ENCODE assay signal across 8 cellular contexts in genomic region chr3:4271834-4272233, GRCh38. TPM values are rescaled to one million over a fixed set of nuclear protein-coding genes. Genes with fewer than 3 reads are reported as not detected.
DNase-seq lines count a peak whose midpoint lies in the region; ATAC-seq, FAIRE-seq and TF ChIP-seq lines count a peak whose summit lies in the region.

No MANE protein-coding gene starts in this region.

- no peak overlapping the region for H3K27ac Mint-ChIP-seq in mesothelial cell of epicardium
- no peak overlapping the region for H3K27ac Mint-ChIP-seq in activated naive CD4-positive, alpha-beta T cell treated with anti-CD3 and anti-CD28 coated beads for 36 hours
- H3K27ac Mint-ChIP-seq in activated T-helper 1 cell treated with anti-CD3 and anti-CD28 coated beads, Interleukin-12 subunit alpha, Interleukin-12 subunit beta, Interleukin-2, Interleukin-4 antibody, amounts not matched to agents 30 ng/mL and 10 ng/mL and 1 ng/mL, durations not matched to agents 14 hours and 24 hours and 36 hours, result no peak overlapping the region

- intact Hi-C loops in activated naive CD4-positive, alpha-beta T cell treated with anti-CD3 and anti-CD28 coated beads for 36 hours (cut with micrococcal nuclease), result loop anchor here (2.0 kb wide), 2 partner anchors 273 to 1071 kb away; no protein-coding TSS in a partner anchor
- intact Hi-C loops in activated T-helper 1 cell treated with anti-CD3 and anti-CD28 coated beads, Interleukin-12 subunit alpha, Interleukin-12 subunit beta, Interleukin-2, Interleukin-4 antibody, amounts not matched to agents 30 ng/mL and 10 ng/mL and 1 ng/mL, durations not matched to agents 14 hours and 24 hours and 36 hours (cut with micrococcal nuclease), result no loop called here

- H3K27me3 Mint-ChIP-seq in mesothelial cell of epicardium (ENCODE audit: low read depth), result no peaks in the 10 kb centered on the region
- no peaks in the 10 kb centered on the region for H3K27me3 Mint-ChIP-seq in activated naive CD4-positive, alpha-beta T cell treated with anti-CD3 and anti-CD28 coated beads for 36 hours (ENCODE audit: low read depth)
- peaks cover 10% of the 10 kb centered on the region for H3K27me3 Mint-ChIP-seq in activated T-helper 1 cell treated with anti-CD3 and anti-CD28 coated beads, Interleukin-12 subunit alpha, Interleukin-12 subunit beta, Interleukin-2, Interleukin-4 antibody, amounts not matched to agents 30 ng/mL and 10 ng/mL and 1 ng/mL, durations not matched to agents 14 hours and 24 hours and 36 hours (ENCODE audit: insufficient read depth)

- H3K27me3 ChIP-seq in bronchial epithelial cell (ENCODE audit: control insufficient read depth, insufficient read depth, low read length), result no peaks in the 10 kb centered on the region

- DNase-seq in ELR (ENCODE audit: low read depth), result peak; percentile 43
- peak; percentile 4 for DNase-seq in LoVo (ENCODE audit: low spot score)
- peak; percentile 48 for DNase-seq in bronchial epithelial cell (ENCODE audit: low read depth)
- DNase-seq in mesothelial cell of epicardium (ENCODE audit: low spot score in 2 of 2, unreplicated experiment in 2 of 2), result no peak
- DNase-seq in activated naive CD4-positive, alpha-beta T cell treated with anti-CD3 and anti-CD28 coated beads for 36 hours, result no peak
- DNase-seq in activated T-helper 1 cell treated with anti-CD3 and anti-CD28 coated beads, Interleukin-12 subunit alpha, Interleukin-12 subunit beta, Interleukin-2, Interleukin-4 antibody, amounts not matched to agents 30 ng/mL and 10 ng/mL and 1 ng/mL, durations not matched to agents 14 hours and 24 hours and 36 hours (ENCODE audit: low spot score), result no peak

- H3K4me3 Mint-ChIP-seq in mesothelial cell of epicardium, result no peak overlapping the region
- no peak overlapping the region for H3K4me3 Mint-ChIP-seq in activated naive CD4-positive, alpha-beta T cell treated with anti-CD3 and anti-CD28 coated beads for 36 hours
- no peak overlapping the region for H3K4me3 Mint-ChIP-seq in activated T-helper 1 cell treated with anti-CD3 and anti-CD28 coated beads, Interleukin-12 subunit alpha, Interleukin-12 subunit beta, Interleukin-2, Interleukin-4 antibody, amounts not matched to agents 30 ng/mL and 10 ng/mL and 1 ng/mL, durations not matched to agents 14 hours and 24 hours and 36 hours

- no peaks in the 10 kb centered on the region for H3K36me3 Mint-ChIP-seq in mesothelial cell of epicardium
- peaks cover 3% of the 10 kb centered on the region for H3K36me3 Mint-ChIP-seq in activated naive CD4-positive, alpha-beta T cell treated with anti-CD3 and anti-CD28 coated beads for 36 hours (ENCODE audit: low read depth)
- no peaks in the 10 kb centered on the region for H3K36me3 Mint-ChIP-seq in activated T-helper 1 cell treated with anti-CD3 and anti-CD28 coated beads, Interleukin-12 subunit alpha, Interleukin-12 subunit beta, Interleukin-2, Interleukin-4 antibody, amounts not matched to agents 30 ng/mL and 10 ng/mL and 1 ng/mL, durations not matched to agents 14 hours and 24 hours and 36 hours (ENCODE audit: low read depth)

- no peaks in the 10 kb centered on the region for H3K36me3 ChIP-seq in bronchial epithelial cell (ENCODE audit: control insufficient read depth, insufficient read depth, low read length)

- H3K4me1 Mint-ChIP-seq in mesothelial cell of epicardium, result peaks cover 8% of the 10 kb centered on the region
- peaks cover 8% of the 10 kb centered on the region for H3K4me1 Mint-ChIP-seq in activated naive CD4-positive, alpha-beta T cell treated with anti-CD3 and anti-CD28 coated beads for 36 hours (ENCODE audit: low read depth)
- no peaks in the 10 kb centered on the region for H3K4me1 Mint-ChIP-seq in activated T-helper 1 cell treated with anti-CD3 and anti-CD28 coated beads, Interleukin-12 subunit alpha, Interleukin-12 subunit beta, Interleukin-2, Interleukin-4 antibody, amounts not matched to agents 30 ng/mL and 10 ng/mL and 1 ng/mL, durations not matched to agents 14 hours and 24 hours and 36 hours (ENCODE audit: low read depth)

- H3K4me3 ChIP-seq in bronchial epithelial cell (ENCODE audit: low read depth, low read length), result no peak overlapping the region

- no peak for FAIRE-seq in bronchial epithelial cell (lab: Jason Lieb, UNC)

- H3K9me3 Mint-ChIP-seq in mesothelial cell of epicardium, result no peaks in the 10 kb centered on the region
- H3K9me3 Mint-ChIP-seq in activated naive CD4-positive, alpha-beta T cell treated with anti-CD3 and anti-CD28 coated beads for 36 hours, result peaks cover 1% of the 10 kb centered on the region
- H3K9me3 Mint-ChIP-seq in activated T-helper 1 cell treated with anti-CD3 and anti-CD28 coated beads, Interleukin-12 subunit alpha, Interleukin-12 subunit beta, Interleukin-2, Interleukin-4 antibody, amounts not matched to agents 30 ng/mL and 10 ng/mL and 1 ng/mL, durations not matched to agents 14 hours and 24 hours and 36 hours, result no peaks in the 10 kb centered on the region

- CTCF ChIA-PET in activated naive CD4-positive, alpha-beta T cell treated with anti-CD3 and anti-CD28 coated beads for 36 hours (lab: Charles Lee), result interaction anchor here (0.6 to 1.8 kb wide), 10 partner anchors 9 to 1078 kb away, joined by 3 to 8 read pairs (median 4); no protein-coding TSS in a partner anchor

- TF ChIP-seq CTCF in bronchial epithelial cell (IDR thresholded peaks at IDR 0.05; ENCODE audit: insufficient read depth, low read length, severe bottlenecking), result peak; percentile 33
- peak; percentile 74 for TF ChIP-seq CTCF in mesothelial cell of epicardium (IDR thresholded peaks at IDR 0.05; ENCODE audit: unreplicated experiment)

- ATAC-seq in GM18511 (IDR thresholded peaks at IDR 0.05; ENCODE audit: unreplicated experiment) (no peak), HG03354 (IDR thresholded peaks at IDR 0.05; ENCODE audit: poor library complexity, severe bottlenecking, unreplicated experiment) (no peak)

RNA-seq across cellular contexts. Expression of gene SETMAR, which starts 31.3 kb away (rescaled TPM):
- total RNA-seq in bronchial epithelial cell, result 3.5 and 5.0 TPM in 2 replicates
- total RNA-seq in mesothelial cell of epicardium, result 32.3 to 37.2 TPM (median 36.6 TPM) in 3 replicates
- total RNA-seq in activated naive CD4-positive, alpha-beta T cell treated with anti-CD3 and anti-CD28 coated beads for 36 hours, result 10 to 100 TPM; 11.6 to 12.6 TPM
- total RNA-seq in activated T-helper 1 cell treated with anti-CD3 and anti-CD28 coated beads, Interleukin-12 subunit alpha, Interleukin-12 subunit beta, Interleukin-2, Interleukin-4 antibody, amounts not matched to agents 30 ng/mL and 10 ng/mL and 1 ng/mL, durations not matched to agents 14 hours and 24 hours and 36 hours, result 17.8 and 18.7 TPM in 2 replicates

Comparison
In these comparisons a context has a peak if more than half of its experiments do, and no peak if none do; other contexts are left out.
1. DNase-seq: peak in ELR (single experiment), LoVo (single experiment) and bronchial epithelial cell (single experiment); none in mesothelial cell of epicardium (0 of 2), activated naive CD4-positive, alpha-beta T cell treated with anti-CD3 and anti-CD28 coated beads for 36 hours (single experiment) and activated T-helper 1 cell treated with anti-CD3 and anti-CD28 coated beads, Interleukin-12 subunit alpha, Interleukin-12 subunit beta, Interleukin-2, Interleukin-4 antibody, amounts not matched to agents 30 ng/mL and 10 ng/mL and 1 ng/mL, durations not matched to agents 14 hours and 24 hours and 36 hours (single experiment).